In the genomic region with DNA sequence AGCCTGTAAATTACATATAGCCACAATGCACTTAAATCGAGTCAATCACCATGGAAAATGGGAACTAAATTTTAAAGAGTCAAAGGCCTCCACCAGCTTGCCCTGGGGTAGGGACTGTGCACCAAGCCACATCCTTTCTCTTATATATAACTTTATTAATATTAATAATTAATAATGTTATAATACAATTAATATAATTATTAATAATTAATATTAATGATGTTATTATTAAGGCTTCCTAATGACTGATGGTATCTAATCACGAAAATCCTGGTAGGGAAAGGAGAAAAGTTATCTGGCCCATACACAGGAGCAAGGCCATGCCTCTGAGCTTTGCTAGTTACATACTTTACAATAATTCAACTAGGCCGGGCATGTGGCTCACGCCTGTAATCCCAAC, we compare ENCODE assay signal across 25 cellular contexts.
"Had no signal": no experiment of that assay in that cellular context is flagged by ENCODE, and none has a peak within 500 bp of the region (broad histone marks: within the 10 kb centered on the region; RNA-seq: fewer than 3 reads in every experiment).

No MANE protein-coding gene starts in this region.

- H3K9me3 ChIP-seq: colonic mucosa, esophagus squamous epithelium, gastrocnemius medialis, heart right ventricle, left lung, lower lobe of right lung, mucosa of descending colon had no signal

- DNase-seq: colonic mucosa; cortex of kidney; effector CD8-positive, alpha-beta T cell; effector memory CD8-positive, alpha-beta T cell; endodermal cell; erythroblast; esophagus squamous epithelium; foreskin fibroblast; foreskin melanocyte; gastrocnemius medialis; glutamatergic neuron; head of caudate nucleus; heart right ventricle; hippocampal formation; left cardiac atrium; left lung; left ventricle myocardium superior; lower lobe of right lung; mesenchymal stem cell; mucosa of descending colon had no signal

- H3K4me3 ChIP-seq: colonic mucosa, esophagus squamous epithelium, gastrocnemius medialis, heart right ventricle, left lung, lower lobe of right lung, mucosa of descending colon had no signal

- H3K27me3 ChIP-seq: colonic mucosa, esophagus squamous epithelium, gastrocnemius medialis, heart right ventricle, left lung had no signal

- ATAC-seq: effector memory CD8-positive, alpha-beta T cell; esophagus mucosa; gastrocnemius medialis; heart right ventricle; left cardiac atrium; left lung; left ventricle myocardium superior; lower lobe of right lung; mucosa of descending colon had no signal

- H3K27ac ChIP-seq: colonic mucosa, epithelial cell of prostate, esophagus squamous epithelium, gastrocnemius medialis, heart right ventricle, left lung, lower lobe of right lung had no signal

- FAIRE-seq: endometrium, islet of Langerhans, keratinocyte had no signal

- H3K4me1 ChIP-seq: colonic mucosa, gastrocnemius medialis, left lung, lower lobe of right lung had no signal
